Comparison of ENCODE assay signal across 18 cellular contexts in genomic region chr14:69540654-69541335, GRCh38. TPM values are rescaled to one million over a fixed set of nuclear protein-coding genes. Genes with fewer than 3 reads are reported as not detected.
"Had no signal": no experiment of that assay in that cellular context is flagged by ENCODE, and none has a peak within 500 bp of the region (broad histone marks: within the 10 kb centered on the region; RNA-seq: fewer than 3 reads in every experiment).

No MANE protein-coding gene starts in this region.

- H3K4me3 ChIP-seq: body of pancreas, left ventricle myocardium inferior, smooth muscle cell, stomach, testis had no signal

- H3K4me1 ChIP-seq: body of pancreas, left ventricle myocardium inferior, parathyroid adenoma, stomach, testis had no signal

- H3K27ac ChIP-seq: left ventricle myocardium inferior, parathyroid adenoma, stomach, testis had no signal

- H2AFZ ChIP-seq: parathyroid adenoma had no signal

- H3K9ac ChIP-seq: parathyroid adenoma had no signal

- H3K27me3 ChIP-seq: body of pancreas, testis had no signal

- DNase-seq: activated CD4-positive, alpha-beta memory T cell treated with anti-CD3 and anti-CD28 coated beads for 36 hours; activated CD4-positive, alpha-beta T cell treated with anti-CD3 and anti-CD28 coated beads for 36 hours; activated naive CD8-positive, alpha-beta T cell treated with anti-CD3 and anti-CD28 coated beads for 36 hours; activated T-cell treated with anti-CD3 and anti-CD28 coated beads for 4 hours; amygdala; caudate nucleus; foreskin melanocyte; hypothalamus; kidney; left ventricle myocardium inferior; stimulated activated CD4-positive, alpha-beta T cell treated with anti-CD3 and anti-CD28 coated beads, Interleukin-4, amount 100 ng/mL, for 1 hour had no signal

- FAIRE-seq: colon, kidney, TTC549 had no signal

- H3K9me3 ChIP-seq: body of pancreas, left ventricle myocardium inferior, stomach, testis had no signal

- H3K36me3 ChIP-seq: left ventricle myocardium inferior, stomach had no signal

- H3K4me2 ChIP-seq: smooth muscle cell had no signal

RNA-seq across cellular contexts. Expression of gene CCDC177, which starts 33.9 kb away (rescaled TPM):
- polyA plus RNA-seq: smooth muscle cell had no signal
